Comparison of ENCODE assay signal across 24 cellular contexts in the genomic region with DNA sequence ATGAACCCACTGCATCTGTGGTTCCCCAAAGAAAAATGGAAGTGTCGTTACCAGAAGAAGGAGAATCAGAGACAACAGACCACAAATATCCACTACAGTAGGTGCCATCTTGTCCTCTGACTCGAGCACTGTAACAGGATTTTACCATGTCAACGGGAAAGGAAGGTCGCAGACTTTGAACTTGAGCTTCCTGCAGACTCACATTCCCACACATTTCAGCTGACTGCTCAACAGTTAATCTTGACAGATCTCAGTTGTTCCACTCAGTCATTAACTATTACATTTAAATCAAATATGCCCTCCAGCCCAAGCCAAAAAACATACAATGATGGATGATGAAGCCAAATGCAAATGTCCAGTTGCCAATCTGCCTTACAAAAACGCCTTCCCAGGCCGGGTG. TPM values are rescaled to one million over a fixed set of nuclear protein-coding genes. Genes with fewer than 3 reads are reported as not detected.
DNase-seq lines count a peak whose midpoint lies in the region; ATAC-seq and TF ChIP-seq lines count a peak whose summit lies in the region.
"Had no signal": no experiment of that assay in that cellular context is flagged by ENCODE, and none has a peak within 500 bp of the region (broad histone marks: within the 10 kb centered on the region; RNA-seq: fewer than 3 reads in every experiment).

No MANE protein-coding gene starts in this region.

- H3K27ac ChIP-seq in BLaER1 treated with 17β-estradiol and CSF1 and Interleukin-3, amounts not matched to agents 10 nM and 100 nM, result peak overlapping the region in 7 of 11 experiments; percentile 31 to 77 (median 60); a peak in 12 of 22 replicates
- peak overlapping the region; percentile 65 for H3K27ac ChIP-seq in smooth muscle cell (ENCODE audit: low read depth)
- H3K27ac ChIP-seq: GM23248 had no signal

- peak overlapping the region; percentile 43 to 90 (median 71); a peak in 21 of 22 replicates for H3K4me2 ChIP-seq in BLaER1 treated with 17β-estradiol and CSF1 and Interleukin-3, amounts not matched to agents 10 nM and 100 nM
- H3K4me2 ChIP-seq in smooth muscle cell, result no peak overlapping the region
- H3K4me2 ChIP-seq: SK-N-SH had no signal

- peaks cover 10% of the 10 kb centered on the region for H3F3A ChIP-seq in smooth muscle cell (ENCODE audit: low read depth)

- peak overlapping the region in 1 of 11 experiments; percentile 2; a peak in 2 of 22 replicates for H3K9ac ChIP-seq in BLaER1 treated with 17β-estradiol and CSF1 and Interleukin-3, amounts not matched to agents 10 nM and 100 nM
- H3K9ac ChIP-seq in smooth muscle cell (ENCODE audit: low read depth), result no peak overlapping the region
- H3K9ac ChIP-seq: SK-N-SH had no signal

- H3K27me3 ChIP-seq in BLaER1 treated with 17β-estradiol and CSF1 and Interleukin-3, amounts not matched to agents 10 nM and 100 nM, result no peaks in the 10 kb centered on the region; a peak in 1 of 22 replicates
- no peaks in the 10 kb centered on the region for H3K27me3 ChIP-seq in smooth muscle cell (ENCODE audit: low read depth)

- WGBS in smooth muscle cell (ENCODE audit: low lambda C conversion rate), result 83% methylated on average over 6 of the region's 6 CpGs

- ATAC-seq in GM19328 (IDR thresholded peaks at IDR 0.05; ENCODE audit: unreplicated experiment), result no peak
- no peak for ATAC-seq in HG03139 (IDR thresholded peaks at IDR 0.05; ENCODE audit: unreplicated experiment)
- ATAC-seq: PC-3 had no signal

- DNase-seq in M059J (ENCODE audit: low read depth) (peak; percentile 10), left kidney (ENCODE audit: low read depth, low spot score) (peak; percentile 56), smooth muscle cell (lab: John Stamatoyannopoulos, UW; ENCODE audit: unreplicated experiment) (no peak), germinal center (ENCODE audit: low spot score) (no peak)
- DNase-seq: CD4-positive, alpha-beta memory T cell; COR-L47; DMS53; H7; KG1; NCI-H1048; NCI-H1417; NCI-H1694; NCI-H2029 treated with DMSO at 0.1 percent for 48 hours; NCI-H446 treated with DMSO at 0.1 percent for 48 hours; NCI-H526; NCI-H82; NK-92 treated with Interleukin-12 subunit alpha and Interleukin-12 subunit beta, amount 100 ng/mL, for 24 hours; PC-3; SK-N-SH had no signal

- H4K20me1 ChIP-seq in BLaER1 treated with 17β-estradiol and CSF1 and Interleukin-3, amounts not matched to agents 10 nM and 100 nM, result peaks cover 0 to 10% (median 0%) of the 10 kb centered on the region in 11 experiments; a peak in 2 of 22 replicates
- H4K20me1 ChIP-seq in smooth muscle cell (ENCODE audit: low read depth), result peaks cover 78% of the 10 kb centered on the region

- no peak overlapping the region for H3K4me3 ChIP-seq in BLaER1 treated with 17β-estradiol and CSF1 and Interleukin-3, amounts not matched to agents 10 nM and 100 nM
- H3K4me3 ChIP-seq in smooth muscle cell, result no peak overlapping the region
- H3K4me3 ChIP-seq: GM12878, GM23248 had no signal

- peaks cover 71 to 98% (median 93%) of the 10 kb centered on the region in 10 experiments for H3K4me1 ChIP-seq in BLaER1 treated with 17β-estradiol and CSF1 and Interleukin-3, amounts not matched to agents 10 nM and 100 nM
- peaks cover 5% of the 10 kb centered on the region for H3K4me1 ChIP-seq in smooth muscle cell (ENCODE audit: low read depth)

- peaks cover 95% of the 10 kb centered on the region for H3K79me2 ChIP-seq in smooth muscle cell (ENCODE audit: low read depth)

- no peaks in the 10 kb centered on the region for H3K9me3 ChIP-seq in BLaER1 treated with 17β-estradiol and CSF1 and Interleukin-3, amounts not matched to agents 10 nM and 100 nM (replicated peaks in 1 of 11)
- no peaks in the 10 kb centered on the region for H3K9me3 ChIP-seq in smooth muscle cell (replicated peaks; ENCODE audit: low read depth)
- H3K9me3 ChIP-seq: SK-N-SH had no signal

- H3K36me3 ChIP-seq in BLaER1 treated with 17β-estradiol and CSF1 and Interleukin-3, amounts not matched to agents 10 nM and 100 nM, result peaks cover 0 to 19% (median 8%) of the 10 kb centered on the region in 11 experiments; a peak in 8 of 22 replicates
- H3K36me3 ChIP-seq in smooth muscle cell (ENCODE audit: low read depth), result no peaks in the 10 kb centered on the region

- no peak for TF ChIP-seq CTCF in smooth muscle cell (IDR thresholded peaks at IDR 0.05; ENCODE audit: borderline replicate concordance, insufficient read depth, poor library complexity, severe bottlenecking)

- no peak overlapping the region for H2AFZ ChIP-seq in smooth muscle cell (ENCODE audit: low read depth)

RNA-seq across cellular contexts. Expression of gene GAS7, which starts 37.0 kb away (rescaled TPM):
- total RNA-seq in M059J (2014; rRNA removed; shearing (Covaris generic)), result 0.02 TPM in 1 of 2 replicates, not detected in the other
- total RNA-seq in smooth muscle cell, result 103 and 127 TPM in 2 replicates
- 73.9 and 86.8 TPM in 2 replicates for polyA plus RNA-seq in smooth muscle cell
- total RNA-seq: PC-3 had no signal

Comparison
In these comparisons a context has a peak if more than half of its experiments do, and no peak if none do; other contexts are left out.
1. DNase-seq: peak in M059J (single experiment) and left kidney (single experiment); none in smooth muscle cell (single experiment) and germinal center (single experiment).
2. RNA of gene GAS7, which starts 37.0 kb away (total RNA-seq): 103 to 127 TPM in smooth muscle cell; 0.02 TPM in M059J; every median in the first group is over 100 times any median in the second.